In the genomic region with DNA sequence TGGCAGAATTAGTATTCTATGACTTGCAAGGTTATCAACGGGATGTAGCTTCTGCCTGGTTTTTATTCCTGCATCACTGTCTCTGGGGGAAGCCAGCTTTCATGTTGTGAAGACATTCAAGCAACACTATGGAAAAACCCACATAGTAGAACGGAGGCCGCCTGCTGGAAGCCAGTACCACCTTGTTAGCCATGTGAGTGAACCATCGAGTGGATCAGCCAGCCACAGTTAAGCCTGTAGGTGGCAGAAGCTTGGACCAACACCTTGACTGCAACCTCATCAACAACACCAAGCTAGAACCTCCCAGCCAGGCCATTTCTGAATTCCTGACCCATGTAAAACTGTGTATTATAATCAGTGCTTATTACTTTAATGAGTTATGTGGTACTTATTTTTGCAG, we compare ENCODE assay signal across 35 cellular contexts.
"Had no signal": no experiment of that assay in that cellular context is flagged by ENCODE, and none has a peak within 500 bp of the region (broad histone marks: within the 10 kb centered on the region; RNA-seq: fewer than 3 reads in every experiment).

No MANE protein-coding gene starts in this region.

- H3K9me3 Mint-ChIP-seq: activated naive CD4-positive, alpha-beta T cell treated with anti-CD3 and anti-CD28 coated beads for 36 hours; activated T-helper 1 cell treated with anti-CD3 and anti-CD28 coated beads, Interleukin-12 subunit alpha, Interleukin-12 subunit beta, Interleukin-2, Interleukin-4 antibody, amounts not matched to agents 30 ng/mL and 10 ng/mL and 1 ng/mL, durations not matched to agents 14 hours and 24 hours and 36 hours had no signal

- H3K4me3 ChIP-seq: adrenal gland, body of pancreas, breast epithelium had no signal

- H3K27me3 ChIP-seq: adrenal gland, body of pancreas, brain microvascular endothelial cell, breast epithelium had no signal

- H3K4me3 Mint-ChIP-seq: activated CD4-positive, alpha-beta T cell treated with anti-CD3 and anti-CD28 coated beads for 36 hours; activated CD4-positive, alpha-beta T cell treated with anti-CD3 and anti-CD28 coated beads, Interleukin-2, amount 10 ng/mL, durations not matched to agents 7 days and 5 days; activated CD8-positive, alpha-beta T cell treated with anti-CD3 and anti-CD28 coated beads for 36 hours; activated naive CD4-positive, alpha-beta T cell treated with anti-CD3 and anti-CD28 coated beads for 36 hours; activated naive CD8-positive, alpha-beta T cell treated with anti-CD3 and anti-CD28 coated beads for 36 hours; activated T-cell treated with anti-CD3 and anti-CD28 coated beads, Interleukin-2, amount 50 U/mL, for 4 hours; activated T-cell treated with anti-CD3 and anti-CD28 coated beads, Interleukin-2, amount 50 U/mL, for 72 hours; activated T-helper 1 cell treated with anti-CD3 and anti-CD28 coated beads, Interleukin-12 subunit alpha, Interleukin-12 subunit beta, Interleukin-2, Interleukin-4 antibody, amounts not matched to agents 30 ng/mL and 10 ng/mL and 1 ng/mL, durations not matched to agents 14 hours and 24 hours and 36 hours; activated T-helper 17 cell treated with anti-CD3 and anti-CD28 coated beads, Interleukin-2, amount 50 U/mL, for 72 hours; T-helper 1 cell treated with Interleukin-12 subunit alpha and Interleukin-12 subunit beta and Interleukin-4 antibody, amounts not matched to agents 30 μg/mL and 1 μg/mL, for 36 hours; T-helper 2 cell treated with Interferon-gamma antibody and Interleukin-4, amounts not matched to agents 5 μg/mL and 100 μg/mL, for 36 hours had no signal

- H3K27ac ChIP-seq: adrenal gland, body of pancreas, brain microvascular endothelial cell, breast epithelium, VCaP had no signal

- DNase-seq: activated CD4-positive, alpha-beta T cell treated with anti-CD3 and anti-CD28 coated beads for 1 hour; activated CD4-positive, alpha-beta T cell treated with anti-CD3 and anti-CD28 coated beads for 36 hours; activated CD4-positive, alpha-beta T cell treated with anti-CD3 and anti-CD28 coated beads for 48 hours; activated CD4-positive, alpha-beta T cell treated with anti-CD3 and anti-CD28 coated beads, Interleukin-2, amount 10 ng/mL, durations not matched to agents 7 days and 5 days; activated CD4-positive, alpha-beta T cell treated with anti-CD3 and anti-CD28 coated beads, Interleukin-2, amount 50 U/mL, for 48 hours; activated CD4-positive, CD25-positive, alpha-beta regulatory T cell; activated CD8-positive, alpha-beta memory T cell treated with anti-CD3 and anti-CD28 coated beads, Interleukin-2, amount 50 U/mL, for 4 hours; activated CD8-positive, alpha-beta T cell treated with anti-CD3 and anti-CD28 coated beads for 36 hours; activated effector memory CD4-positive, alpha-beta T cell treated with anti-CD3 and anti-CD28 coated beads, Interleukin-2, amount 50 U/mL, for 16 hours; activated gamma-delta T cell treated with Interleukin-2 at 50 U/mL for 16 hours; activated naive CD4-positive, alpha-beta T cell; activated naive CD4-positive, alpha-beta T cell treated with anti-CD3 and anti-CD28 coated beads for 36 hours; activated naive CD4-positive, alpha-beta T cell treated with anti-CD3 and anti-CD28 coated beads, Interleukin-2, amount 50 U/mL, for 16 hours; activated naive CD8-positive, alpha-beta T cell treated with anti-CD3 and anti-CD28 coated beads for 36 hours; activated T-cell treated with anti-CD3 and anti-CD28 coated beads for 4 hours; activated T-cell treated with anti-CD3 and anti-CD28 coated beads, Interleukin-2, amount 50 U/mL, for 1 hour; activated T-cell treated with anti-CD3 and anti-CD28 coated beads, Interleukin-2, amount 50 U/mL, for 4 hours; activated T-cell treated with anti-CD3 and anti-CD28 coated beads, Interleukin-2, amount 50 U/mL, for 72 hours; adrenal gland; amniotic stem cell; aorta; body of pancreas; brain microvascular endothelial cell; central memory CD4-positive, alpha-beta T cell; T-helper 1 cell; T-helper 2 cell; T-helper 9 cell had no signal

- H3K4me1 ChIP-seq: adrenal gland, body of pancreas, breast epithelium had no signal

- H3K36me3 ChIP-seq: adrenal gland, brain microvascular endothelial cell, breast epithelium had no signal

- H3K9me3 ChIP-seq: adrenal gland, body of pancreas, breast epithelium had no signal

- H3K36me3 Mint-ChIP-seq: activated naive CD8-positive, alpha-beta T cell treated with anti-CD3 and anti-CD28 coated beads for 36 hours had no signal

- ATAC-seq: activated CD4-positive, alpha-beta T cell treated with anti-CD3 and anti-CD28 coated beads for 36 hours; activated CD4-positive, CD25-positive, alpha-beta regulatory T cell treated with anti-CD3 and anti-CD28 coated beads, Interleukin-2, amount 50 U/mL, for 24 hours; activated CD8-positive, alpha-beta T cell treated with anti-CD3 and anti-CD28 coated beads for 36 hours; activated naive CD4-positive, alpha-beta T cell treated with anti-CD3 and anti-CD28 coated beads, Interleukin-2, amount 50 U/mL, for 72 hours; activated T-cell treated with anti-CD3 and anti-CD28 coated beads, Interleukin-2, amount 50 U/mL, for 4 hours; activated T-cell treated with anti-CD3 and anti-CD28 coated beads, Interleukin-2, amount 50 U/mL, for 72 hours; activated T-helper 17 cell treated with anti-CD3 and anti-CD28 coated beads, Interleukin-2, amount 50 U/mL, for 72 hours; body of pancreas had no signal

- H3K4me1 Mint-ChIP-seq: activated CD4-positive, alpha-beta T cell treated with anti-CD3 and anti-CD28 coated beads for 36 hours; activated CD4-positive, alpha-beta T cell treated with anti-CD3 and anti-CD28 coated beads, Interleukin-2, amount 10 ng/mL, durations not matched to agents 7 days and 5 days; activated naive CD8-positive, alpha-beta T cell treated with anti-CD3 and anti-CD28 coated beads for 36 hours; activated T-helper 17 cell treated with anti-CD3 and anti-CD28 coated beads, Interleukin-2, amount 50 U/mL, for 72 hours had no signal

- H3K27me3 Mint-ChIP-seq: activated CD4-positive, alpha-beta T cell treated with anti-CD3 and anti-CD28 coated beads for 36 hours; activated CD4-positive, alpha-beta T cell treated with anti-CD3 and anti-CD28 coated beads, Interleukin-2, amount 10 ng/mL, durations not matched to agents 7 days and 5 days; activated CD8-positive, alpha-beta T cell treated with anti-CD3 and anti-CD28 coated beads for 36 hours; activated naive CD8-positive, alpha-beta T cell treated with anti-CD3 and anti-CD28 coated beads for 36 hours had no signal

- H3K27ac Mint-ChIP-seq: activated CD4-positive, alpha-beta T cell treated with anti-CD3 and anti-CD28 coated beads for 36 hours; activated CD4-positive, alpha-beta T cell treated with anti-CD3 and anti-CD28 coated beads, Interleukin-2, amount 10 ng/mL, durations not matched to agents 7 days and 5 days; activated CD8-positive, alpha-beta T cell treated with anti-CD3 and anti-CD28 coated beads for 36 hours; activated naive CD4-positive, alpha-beta T cell treated with anti-CD3 and anti-CD28 coated beads for 36 hours; activated naive CD4-positive, alpha-beta T cell treated with anti-CD3 and anti-CD28 coated beads, Interleukin-2, amount 50 U/mL, for 72 hours; activated naive CD8-positive, alpha-beta T cell treated with anti-CD3 and anti-CD28 coated beads for 36 hours; activated T-cell treated with anti-CD3 and anti-CD28 coated beads, Interleukin-2, amount 50 U/mL, for 72 hours; activated T-helper 1 cell treated with anti-CD3 and anti-CD28 coated beads, Interleukin-12 subunit alpha, Interleukin-12 subunit beta, Interleukin-2, Interleukin-4 antibody, amounts not matched to agents 30 ng/mL and 10 ng/mL and 1 ng/mL, durations not matched to agents 14 hours and 24 hours and 36 hours; activated T-helper 17 cell treated with anti-CD3 and anti-CD28 coated beads, Interleukin-2, amount 50 U/mL, for 72 hours; T-helper 1 cell treated with Interleukin-12 subunit alpha and Interleukin-12 subunit beta and Interleukin-4 antibody, amounts not matched to agents 30 μg/mL and 1 μg/mL, for 36 hours; T-helper 2 cell treated with Interferon-gamma antibody and Interleukin-4, amounts not matched to agents 5 μg/mL and 100 μg/mL, for 36 hours had no signal
